5 cellular contexts compared by ENCODE assay signal in the genomic region with DNA sequence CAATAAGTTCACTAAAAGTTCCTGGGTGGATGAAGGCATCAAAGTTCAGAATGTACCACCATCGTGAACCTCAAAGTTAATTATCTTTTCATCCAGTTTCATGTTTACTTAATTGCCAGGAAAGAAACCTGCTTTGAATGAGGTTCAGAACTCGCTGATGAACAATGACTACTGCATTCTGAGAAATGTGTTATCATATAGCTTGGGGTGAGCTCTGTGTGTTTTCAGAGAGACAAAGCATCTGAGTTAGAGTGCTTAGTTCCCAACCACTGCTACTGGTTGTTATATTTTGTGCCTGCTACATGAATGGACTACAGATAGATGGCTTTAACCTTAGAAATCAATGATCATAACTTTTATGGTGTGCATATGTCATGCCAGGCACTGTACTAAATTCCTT.
"Had no signal": no experiment of that assay in that cellular context is flagged by ENCODE, and none has a peak within 500 bp of the region (broad histone marks: within the 10 kb centered on the region; RNA-seq: fewer than 3 reads in every experiment).

No MANE protein-coding gene starts in this region.

- H3K27ac Mint-ChIP-seq: IgD-negative memory B cell had no signal

- H3K4me3 Mint-ChIP-seq: IgD-negative memory B cell had no signal

- H3K36me3 Mint-ChIP-seq: IgD-negative memory B cell had no signal

- H3K4me1 Mint-ChIP-seq: IgD-negative memory B cell had no signal

- ATAC-seq: HepG2, K562 had no signal

- H3K9me3 Mint-ChIP-seq: IgD-negative memory B cell had no signal

- DNase-seq: IMR-90, KBM-7 had no signal
